In the genomic region with DNA sequence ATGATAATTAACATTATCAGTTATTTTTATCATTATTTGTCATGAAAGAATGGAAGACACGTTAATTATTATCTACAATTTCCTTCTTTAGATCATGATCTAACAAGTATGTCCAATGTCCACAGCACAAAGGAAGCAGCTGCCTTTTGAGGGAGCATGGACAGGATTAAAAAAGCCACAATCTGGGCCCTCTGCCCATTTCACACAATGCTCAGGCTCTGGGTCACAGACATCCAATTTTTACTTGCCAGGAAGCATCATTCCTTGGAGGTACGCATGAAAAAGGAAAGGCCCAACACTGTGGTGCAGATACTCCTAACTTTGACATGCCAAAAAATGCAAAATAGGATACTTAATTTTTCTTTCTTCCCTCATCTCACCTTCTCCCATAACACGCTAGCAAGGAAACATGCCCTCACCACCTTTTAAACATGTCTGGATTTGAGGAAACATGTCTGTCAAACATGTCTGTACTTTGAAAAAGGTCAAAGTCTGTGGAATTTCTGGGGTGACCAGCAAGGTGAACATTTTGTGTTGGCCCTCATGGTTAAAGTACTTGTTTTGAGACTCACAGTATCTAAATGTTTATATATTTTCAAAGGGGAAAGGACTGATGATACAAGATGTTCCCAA, we compare ENCODE assay signal across 9 cellular contexts. TPM values are rescaled to one million over a fixed set of nuclear protein-coding genes. Genes with fewer than 3 reads are reported as not detected.
DNase-seq lines count a peak whose midpoint lies in the region; ATAC-seq and TF ChIP-seq lines count a peak whose summit lies in the region.
"Had no signal": no experiment of that assay in that cellular context is flagged by ENCODE, and none has a peak within 500 bp of the region (broad histone marks: within the 10 kb centered on the region; RNA-seq: fewer than 3 reads in every experiment).

No MANE protein-coding gene starts in this region.

- no peak overlapping the region for H3K9ac ChIP-seq in endodermal cell (ENCODE audit: extremely low read depth, low read length, poor library complexity, severe bottlenecking)

- TF ChIP-seq CTCF in brain microvascular endothelial cell (IDR thresholded peaks at IDR 0.05; ENCODE audit: low read depth, low read length, missing control alignments) (no peak), endodermal cell (conservative IDR thresholded peaks at IDR 0.05) (no peak)

- H3K9me3 ChIP-seq in MG63, result no peaks in the 10 kb centered on the region
- H3K9me3 ChIP-seq in endodermal cell (ENCODE audit: control insufficient read depth, low read length), result no peaks in the 10 kb centered on the region

- peak; percentile 94 for DNase-seq in A172 (ENCODE audit: low spot score)
- DNase-seq in MG63, result peak; percentile 75
- DNase-seq in brain microvascular endothelial cell, result peak; percentile 92
- peak; percentile 94 for DNase-seq in kidney tubule cell (ENCODE audit: low spot score)
- no peak for DNase-seq in endodermal cell
- no peak for DNase-seq in OCI-M2 (lab: John Stamatoyannopoulos, UW; ENCODE audit: unreplicated experiment)
- no peak for DNase-seq in stimulated activated CD4-positive, alpha-beta T cell treated with anti-CD3 and anti-CD28 coated beads, Interleukin-2, amount 100 ng/mL, for 24 hours
- DNase-seq: AML-193 had no signal

- H3K4me1 ChIP-seq in endodermal cell (ENCODE audit: control insufficient read depth, insufficient read depth, low read length), result peaks cover 12% of the 10 kb centered on the region

- ATAC-seq in HG03280 (IDR thresholded peaks at IDR 0.05; ENCODE audit: unreplicated experiment), result no peak

- no peak overlapping the region for H3K4me3 Mint-ChIP-seq in endodermal cell

- no peaks in the 10 kb centered on the region for H3K36me3 Mint-ChIP-seq in endodermal cell (ENCODE audit: low read depth)

- no peak overlapping the region for H3K4me3 ChIP-seq in MG63
- H3K4me3 ChIP-seq in brain microvascular endothelial cell (ENCODE audit: low read depth, low read length), result no peak overlapping the region
- no peak overlapping the region for H3K4me3 ChIP-seq in endodermal cell (ENCODE audit: low read length)

- no peaks in the 10 kb centered on the region for H3K9me3 Mint-ChIP-seq in endodermal cell

- 90 to 94% methylated on average over 3 of the region's 3 CpGs for WGBS in endodermal cell (ENCODE audit: insufficient coverage in 1 of 2, insufficient read length in 1 of 2), 2 experiments

- H3K4me1 Mint-ChIP-seq in endodermal cell, result peaks cover 13% of the 10 kb centered on the region

- no peak overlapping the region for H3K27ac Mint-ChIP-seq in endodermal cell

- no peaks in the 10 kb centered on the region for H3K27me3 ChIP-seq in MG63
- H3K27me3 ChIP-seq in brain microvascular endothelial cell (replicated peaks), result no peaks in the 10 kb centered on the region
- H3K27me3 ChIP-seq in endodermal cell (ENCODE audit: control insufficient read depth, insufficient read depth, low read length, poor library complexity, severe bottlenecking), result no peaks in the 10 kb centered on the region

- H3K36me3 ChIP-seq in MG63 (peaks cover 30% of the 10 kb centered on the region), brain microvascular endothelial cell (replicated peaks) (no peaks in the 10 kb centered on the region), endodermal cell (ENCODE audit: control insufficient read depth, insufficient read depth, low read length) (no peaks in the 10 kb centered on the region)

- H3K27ac ChIP-seq in brain microvascular endothelial cell (peak overlapping the region; percentile 88), endodermal cell (ENCODE audit: low read depth, low read length) (no peak overlapping the region)

- H3K27me3 Mint-ChIP-seq in endodermal cell (ENCODE audit: insufficient read depth), result no peaks in the 10 kb centered on the region

- in situ Hi-C loops in brain microvascular endothelial cell (cut with HindIII; ENCODE audit: low pct_ligation_motif_present, low sequenced_read_pairs), result no loop called here

RNA-seq across cellular contexts. Expression of gene GADD45A, which starts 40.0 kb away (rescaled TPM):
- total RNA-seq in A172 (2014; rRNA removed; shearing (Covaris generic)), result 88.8 and 121 TPM in 2 replicates
- 16.5 and 20.5 TPM in 2 replicates for total RNA-seq in MG63 (2014; rRNA removed; shearing (Covaris generic); ENCODE audit: low replicate concordance)
- 10 to 100 TPM; 48.0 to 52.4 TPM for total RNA-seq in endodermal cell
- 31.4 TPM for polyA plus RNA-seq in endodermal cell (2013, experiment 1 of 2)
- 34.8 TPM for polyA plus RNA-seq in endodermal cell (2013, experiment 2 of 2)

Comparison
In these comparisons a context has a peak if more than half of its experiments do, and no peak if none do; other contexts are left out.
1. DNase-seq: peak in A172 (single experiment), MG63 (single experiment), brain microvascular endothelial cell (single experiment) and kidney tubule cell (single experiment); none in endodermal cell (single experiment), OCI-M2 (single experiment) and stimulated activated CD4-positive, alpha-beta T cell treated with anti-CD3 and anti-CD28 coated beads, Interleukin-2, amount 100 ng/mL, for 24 hours (0 of 2).